Comparison of ENCODE assay signal across 14 cellular contexts in genomic region chr4:26916195-26916594, GRCh38. TPM values are rescaled to one million over a fixed set of nuclear protein-coding genes. Genes with fewer than 3 reads are reported as not detected.
A peak's percentile ranks its signal among the peaks of the same experiment; 100 is the strongest.
DNase-seq lines count a peak whose midpoint lies in the region; ATAC-seq and FAIRE-seq lines count a peak whose summit lies in the region.
"Had no signal": no experiment of that assay in that cellular context is flagged by ENCODE, and none has a peak within 500 bp of the region (broad histone marks: within the 10 kb centered on the region; RNA-seq: fewer than 3 reads in every experiment).

No MANE protein-coding gene starts in this region.

- H3K9me3 ChIP-seq in T-helper 17 cell (ENCODE audit: control insufficient read depth, low read length, poor library complexity, severe bottlenecking): no peaks in the 10 kb centered on the region
- H3K9me3 ChIP-seq: spleen had no signal

- peaks cover 48% of the 10 kb centered on the region for H3K4me1 Mint-ChIP-seq in T-helper 17 cell

- ATAC-seq in T-helper 17 cell: peak; percentile 37

- no peak overlapping the region for H3K4me3 Mint-ChIP-seq in T-helper 17 cell
- H3K4me3 Mint-ChIP-seq: neural progenitor cell had no signal

- H3K27ac Mint-ChIP-seq in T-helper 17 cell: peak overlapping the region; percentile 47
- H3K27ac Mint-ChIP-seq: neural progenitor cell had no signal

- H3K36me3 Mint-ChIP-seq in T-helper 17 cell (ENCODE audit: low read depth): peaks cover 10% of the 10 kb centered on the region

- FAIRE-seq in islet of Langerhans (lab: Jason Lieb, UNC): peak; percentile 13
- FAIRE-seq: GM18507, kidney had no signal

- H3K27me3 Mint-ChIP-seq in T-helper 17 cell: no peaks in the 10 kb centered on the region

- DNase-seq in AML-193 (lab: John Stamatoyannopoulos, UW) (peak; percentile 43 to 52), EH (ENCODE audit: low read depth) (peak; percentile 38), T-helper 17 cell (no peak), NCI-H2227 (lab: John Stamatoyannopoulos, UW; ENCODE audit: unreplicated experiment) (no peak), NCI-H1417 (lab: John Stamatoyannopoulos, UW) (no peak), NCI-H524 (lab: John Stamatoyannopoulos, UW) (no peak), T1000 (lab: John Stamatoyannopoulos, UW) (no peak)
- DNase-seq: Calu3, kidney, NCI-H1105, spleen had no signal

RNA-seq across cellular contexts. Expression of gene STIM2, which starts 55.6 kb away (rescaled TPM):
- total RNA-seq in T-helper 17 cell: 10 to 100 TPM; 70.1 to 73.4 TPM

Comparison
In these comparisons a context has a peak if more than half of its experiments do, and no peak if none do; other contexts are left out.
1. DNase-seq: peak in AML-193 (2 of 2) and EH (single experiment); none in T-helper 17 cell (0 of 3), NCI-H2227 (single experiment), NCI-H1417 (0 of 3), NCI-H524 (0 of 2) and T1000 (single experiment).